ENCODE assay signal across 8 cellular contexts in the genomic region with DNA sequence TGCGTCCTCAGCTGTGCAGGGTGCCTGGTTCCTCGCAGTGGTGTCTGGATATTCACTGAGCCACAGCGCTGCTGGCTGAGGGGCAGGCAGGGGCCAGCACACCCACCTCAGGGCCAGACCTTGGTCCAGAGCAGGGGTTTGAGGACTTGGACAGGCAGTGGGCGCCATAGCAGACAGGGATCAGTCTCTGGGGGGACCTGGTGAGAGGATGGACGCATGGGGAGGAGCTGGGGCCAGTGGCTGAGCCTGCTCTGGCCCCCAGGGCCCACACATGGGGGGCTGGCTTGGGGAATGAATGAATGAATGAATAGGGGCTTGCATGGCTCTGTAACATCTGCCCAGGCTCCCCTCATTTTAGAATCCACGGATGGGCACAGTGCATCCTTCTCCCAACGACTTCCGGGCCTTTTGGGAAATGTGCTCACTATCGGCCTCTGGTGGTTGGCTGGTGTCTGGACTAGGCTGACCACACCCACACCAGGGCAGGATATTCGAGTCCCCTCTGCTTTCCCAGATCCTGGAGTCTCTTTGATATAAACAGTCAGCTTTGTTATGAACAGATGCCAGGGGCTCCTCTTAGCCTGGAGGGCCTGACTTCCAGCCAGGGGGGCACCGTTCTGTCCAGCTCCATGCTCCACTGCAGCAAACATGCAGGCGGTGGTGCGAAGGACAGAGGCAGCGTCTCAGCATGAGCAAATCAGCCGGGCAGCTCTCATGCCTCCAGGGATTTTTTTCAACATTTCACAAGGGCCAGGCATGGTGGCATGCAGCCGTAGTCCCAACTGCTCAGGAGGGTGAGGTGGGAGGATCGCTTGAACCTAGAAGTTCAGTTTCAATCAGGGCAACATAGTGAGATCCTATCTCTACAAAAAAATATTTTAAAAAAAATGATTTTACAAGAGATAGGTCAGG.
DNase-seq lines count a peak whose midpoint lies in the region; ATAC-seq, FAIRE-seq and TF ChIP-seq lines count a peak whose summit lies in the region.

No MANE protein-coding gene starts in this region.

- POLR2A ChIA-PET in activated CD4-positive, alpha-beta memory T cell treated with anti-CD3 and anti-CD28 coated beads for 36 hours (lab: Charles Lee) = no interaction called here

- no peak for TF ChIP-seq POLR2A in thyroid gland (IDR thresholded peaks at IDR 0.05)

- no peak overlapping the region for H3K4me3 Mint-ChIP-seq in activated CD4-positive, alpha-beta memory T cell treated with anti-CD3 and anti-CD28 coated beads for 36 hours

- H3K9me3 Mint-ChIP-seq in activated CD4-positive, alpha-beta memory T cell treated with anti-CD3 and anti-CD28 coated beads for 36 hours = no peaks in the 10 kb centered on the region

- H3K27me3 Mint-ChIP-seq in activated CD4-positive, alpha-beta memory T cell treated with anti-CD3 and anti-CD28 coated beads for 36 hours = no peaks in the 10 kb centered on the region

- no peak overlapping the region for H3K27ac Mint-ChIP-seq in activated CD4-positive, alpha-beta memory T cell treated with anti-CD3 and anti-CD28 coated beads for 36 hours

- TF ChIP-seq CTCF in epithelial cell of proximal tubule (conservative IDR thresholded peaks at IDR 0.05; ENCODE audit: low read depth, low read length) (peak; percentile 96), thyroid gland (IDR thresholded peaks at IDR 0.05) (peak in 5 of 6 experiments; percentile 61 to 84 (median 79))

- peak; percentile 24 for FAIRE-seq in GM18507 (lab: Jason Lieb, UNC)

- no peaks in the 10 kb centered on the region for H3K27me3 ChIP-seq in thyroid gland

- H3K4me1 ChIP-seq in thyroid gland = no peaks in the 10 kb centered on the region

- H3K27ac ChIP-seq in thyroid gland = no peak overlapping the region

- no peak for ATAC-seq in HG03280 (IDR thresholded peaks at IDR 0.05; ENCODE audit: unreplicated experiment)

- H3K4me3 ChIP-seq in epithelial cell of proximal tubule (ENCODE audit: low read depth, low read length) (no peak overlapping the region), thyroid gland (replicated peaks in 1 of 3) (no peak overlapping the region)

- H3K9me3 ChIP-seq in thyroid gland = no peaks in the 10 kb centered on the region

- intact Hi-C loops in activated CD4-positive, alpha-beta memory T cell treated with anti-CD3 and anti-CD28 coated beads for 36 hours (cut with micrococcal nuclease) = loop anchor here (2.0 kb wide), 1 partner anchor 194 kb away; no protein-coding TSS in a partner anchor
- intact Hi-C loops in thyroid gland (cut with DNase I) = loop anchor here (5.0 kb wide), 1 partner anchor 188 kb away; no protein-coding TSS in a partner anchor

- peaks cover 0 to 4% of the 10 kb centered on the region in 2 donors for H3K36me3 ChIP-seq in thyroid gland

- 62 to 71% methylated on average over 13 to 17 of the region's 17 CpGs for WGBS in thyroid gland, 2 donors

- peaks cover 2% of the 10 kb centered on the region for H3K36me3 Mint-ChIP-seq in activated CD4-positive, alpha-beta memory T cell treated with anti-CD3 and anti-CD28 coated beads for 36 hours

- H3K4me1 Mint-ChIP-seq in activated CD4-positive, alpha-beta memory T cell treated with anti-CD3 and anti-CD28 coated beads for 36 hours (ENCODE audit: low read depth) = peaks cover 4% of the 10 kb centered on the region

- DNase-seq in AG08396 (ENCODE audit: low spot score) (peak; percentile 91), GM18507 (ENCODE audit: extremely low spot score, insufficient read length, low read depth) (peak; percentile 42), NCI-H2227 treated with DMSO at 0.1 percent for 48 hours (lab: John Stamatoyannopoulos, UW) (peak; percentile 32), epithelial cell of proximal tubule (ENCODE audit: low read depth) (no peak), middle frontal gyrus (ENCODE audit: extremely low spot score, low spot score) (peak; percentile 27), thyroid gland (peak; percentile 70 to 77)
- DNase-seq in activated CD4-positive, alpha-beta memory T cell treated with anti-CD3 and anti-CD28 coated beads for 36 hours = peak; percentile 70

- CTCF ChIA-PET in activated CD4-positive, alpha-beta memory T cell treated with anti-CD3 and anti-CD28 coated beads for 36 hours (lab: Charles Lee) = interaction anchor here (0.7 to 7.6 kb wide), 15 partner anchors 10 to 279 kb away, joined by 3 to 63 read pairs (median 4); no protein-coding TSS in a partner anchor
